8 cellular contexts compared by ENCODE assay signal in the genomic region with DNA sequence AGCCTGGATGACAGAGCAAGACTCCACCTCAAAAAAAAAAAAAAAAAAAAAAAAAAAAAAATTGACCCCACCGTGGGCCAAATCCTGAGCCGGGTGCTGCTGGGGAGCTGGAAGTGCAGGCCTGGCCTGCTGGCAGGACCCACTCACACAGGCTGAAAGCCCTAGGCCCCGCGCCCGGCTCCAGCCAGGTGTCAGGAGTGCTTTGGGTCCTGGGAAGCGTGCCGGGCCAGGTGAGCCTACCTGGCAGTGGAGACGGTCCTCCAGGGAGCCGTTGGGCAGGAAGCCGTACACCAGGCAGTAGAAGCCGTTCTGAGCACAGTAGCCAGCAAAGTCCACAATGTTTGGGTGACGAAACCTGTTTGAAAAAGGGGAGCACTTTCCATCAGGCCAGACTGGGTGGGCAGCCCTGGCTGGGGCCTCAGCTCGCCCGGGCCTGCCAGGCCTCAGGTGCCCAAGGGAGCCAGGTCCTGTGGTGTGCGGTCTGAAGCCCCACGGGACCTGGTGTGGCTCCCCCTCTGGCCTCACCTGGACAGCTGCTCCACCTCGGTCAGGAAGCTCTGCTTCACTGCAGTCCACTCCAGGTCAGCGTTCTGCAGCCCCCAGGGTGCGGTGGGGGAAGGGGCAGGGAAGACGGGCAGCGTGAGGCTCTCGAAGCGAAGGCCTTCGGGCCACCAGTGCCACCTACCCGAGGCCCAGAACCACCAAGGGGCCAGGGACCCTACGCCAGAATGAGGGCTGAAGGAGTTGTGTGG. TPM values are rescaled to one million over a fixed set of nuclear protein-coding genes. Genes with fewer than 3 reads are reported as not detected.
DNase-seq lines count a peak whose midpoint lies in the region; ATAC-seq and TF ChIP-seq lines count a peak whose summit lies in the region.

No MANE protein-coding gene starts in this region.

- H3K4me1 Mint-ChIP-seq in Caco-2 (ENCODE audit: low read depth, unreplicated experiment) (no peaks in the 10 kb centered on the region), osteocyte (ENCODE audit: unreplicated experiment) (peaks cover 15% of the 10 kb centered on the region), neural progenitor cell (peaks cover 21% of the 10 kb centered on the region)

- no peaks in the 10 kb centered on the region for H3K9me3 Mint-ChIP-seq in Caco-2 (ENCODE audit: unreplicated experiment)
- no peaks in the 10 kb centered on the region for H3K9me3 Mint-ChIP-seq in osteocyte (ENCODE audit: unreplicated experiment)
- peaks cover 19% of the 10 kb centered on the region for H3K9me3 Mint-ChIP-seq in neural progenitor cell

- H3K4me1 ChIP-seq in Caco-2 (no peaks in the 10 kb centered on the region), MM.1S (ENCODE audit: low read length) (peaks cover 12% of the 10 kb centered on the region), colonic mucosa (no peaks in the 10 kb centered on the region), neural progenitor cell (no peaks in the 10 kb centered on the region)

- peak overlapping the region; percentile 63 for H3K4me3 ChIP-seq in Caco-2 (ENCODE audit: low read depth, low read length)
- peak overlapping the region; percentile 83 for H3K4me3 ChIP-seq in MM.1S (ENCODE audit: low read length)
- H3K4me3 ChIP-seq in colonic mucosa: no peak overlapping the region
- no peak overlapping the region for H3K4me3 ChIP-seq in neural progenitor cell

- H3K27ac ChIP-seq in MM.1S (ENCODE audit: low read length) (peak overlapping the region; percentile 62; the same call in 1 of the 2 replicates), colonic mucosa (no peak overlapping the region), neural progenitor cell (no peak overlapping the region)

- H3K9me3 ChIP-seq in Caco-2: no peaks in the 10 kb centered on the region
- H3K9me3 ChIP-seq in MM.1S (replicated peaks; ENCODE audit: insufficient read depth, low read length): no peaks in the 10 kb centered on the region
- no peaks in the 10 kb centered on the region for H3K9me3 ChIP-seq in colonic mucosa
- no peaks in the 10 kb centered on the region for H3K9me3 ChIP-seq in neural progenitor cell (ENCODE audit: low read depth)

- in situ Hi-C loops in KBM-7 (cut with MboI; ENCODE audit: low pct_unique_long_range_greater_than_20kb, low sequenced_read_pairs): no loop called here

- H3K79me2 ChIP-seq in MM.1S (ENCODE audit: low read length): peaks cover 68% of the 10 kb centered on the region
- no peaks in the 10 kb centered on the region for H3K79me2 ChIP-seq in neural progenitor cell (ENCODE audit: low read depth)

- no TSS peak for BruUV-seq in Caco-2 (replicated peaks; lab: Mats Ljungman, UMichigan)

- H3K27ac Mint-ChIP-seq in Caco-2 (ENCODE audit: unreplicated experiment) (peak overlapping the region; percentile 81), osteocyte (ENCODE audit: unreplicated experiment) (no peak overlapping the region), neural progenitor cell (no peak overlapping the region)

- H3K36me3 ChIP-seq in Caco-2 (ENCODE audit: control insufficient read depth, insufficient read depth, low read length) (no peaks in the 10 kb centered on the region), MM.1S (replicated peaks; ENCODE audit: insufficient read depth, low read length) (no peaks in the 10 kb centered on the region), colonic mucosa (no peaks in the 10 kb centered on the region), neural progenitor cell (no peaks in the 10 kb centered on the region)

- H3K36me3 Mint-ChIP-seq in Caco-2 (ENCODE audit: insufficient read depth, unreplicated experiment) (peaks cover 31% of the 10 kb centered on the region), osteocyte (ENCODE audit: unreplicated experiment) (peaks cover 3% of the 10 kb centered on the region), neural progenitor cell (peaks cover 3% of the 10 kb centered on the region)

- no peak for ATAC-seq in HG02588 (IDR thresholded peaks at IDR 0.05; ENCODE audit: unreplicated experiment)

- H3K4me3 Mint-ChIP-seq in Caco-2 (ENCODE audit: unreplicated experiment) (peak overlapping the region; percentile 79), osteocyte (ENCODE audit: unreplicated experiment) (peak overlapping the region; percentile 22), neural progenitor cell (no peak overlapping the region)

- no peaks in the 10 kb centered on the region for H3K9me2 ChIP-seq in MM.1S (replicated peaks; ENCODE audit: insufficient read depth, low read length)

- TF ChIP-seq CTCF in Caco-2 (IDR thresholded peaks at IDR 0.05; ENCODE audit: insufficient read depth in 1 of 2, low read depth in 1 of 2, low read length in 1 of 2, severe bottlenecking in 1 of 2, unreplicated experiment in 1 of 2): no peak
- no peak for TF ChIP-seq CTCF in MM.1S (IDR thresholded peaks at IDR 0.05; ENCODE audit: low read length)
- no peak for TF ChIP-seq CTCF in colonic mucosa (IDR thresholded peaks at IDR 0.05)
- no peak for TF ChIP-seq CTCF in osteocyte (IDR thresholded peaks at IDR 0.05)
- no peak for TF ChIP-seq CTCF in neural progenitor cell (IDR thresholded peaks at IDR 0.05)

- H3K4me2 ChIP-seq in MM.1S (ENCODE audit: low read depth, low read length) (peak overlapping the region; percentile 75), neural progenitor cell (no peak overlapping the region)

- DNase-seq in Caco-2: no peak
- no peak for DNase-seq in MM.1S
- no peak for DNase-seq in colonic mucosa
- DNase-seq in osteocyte (ENCODE audit: extremely low spot score, unreplicated experiment): no peak
- no peak for DNase-seq in KBM-7
- no peak for DNase-seq in NCI-H187 treated with DMSO at 0.1 percent for 48 hours (lab: John Stamatoyannopoulos, UW)
- no peak for DNase-seq in neural progenitor cell (ENCODE audit: low spot score)

- H3K27me3 ChIP-seq in Caco-2 (replicated peaks; ENCODE audit: control insufficient read depth, insufficient read depth, low read length) (no peaks in the 10 kb centered on the region), MM.1S (replicated peaks; ENCODE audit: insufficient read depth, low read length) (no peaks in the 10 kb centered on the region), colonic mucosa (no peaks in the 10 kb centered on the region), neural progenitor cell (no peaks in the 10 kb centered on the region)

- H3K9ac ChIP-seq in MM.1S (ENCODE audit: low read length): peak overlapping the region; percentile 89
- peak overlapping the region; percentile 55 to 84 for H3K9ac ChIP-seq in colonic mucosa (ENCODE audit: low read depth in 2 of 2, low read length in 2 of 2)
- H3K9ac ChIP-seq in neural progenitor cell: no peak overlapping the region

- intact Hi-C loops in Caco-2 (cut with micrococcal nuclease; ENCODE audit: unreplicated experiment): no loop called here
- intact Hi-C loops in colonic mucosa (cut with DNase I): no loop called here

- H3F3A ChIP-seq in MM.1S (ENCODE audit: insufficient read depth, low read length) (peaks cover 10% of the 10 kb centered on the region; the same call in 1 of the 2 replicates), neural progenitor cell (ENCODE audit: low read depth) (no peaks in the 10 kb centered on the region)

- H4K20me1 ChIP-seq in MM.1S (ENCODE audit: insufficient read depth, low read length): no peaks in the 10 kb centered on the region
- no peaks in the 10 kb centered on the region for H4K20me1 ChIP-seq in neural progenitor cell (ENCODE audit: low read depth)

- H3K27me3 Mint-ChIP-seq in Caco-2 (ENCODE audit: insufficient read depth, unreplicated experiment) (no peaks in the 10 kb centered on the region), osteocyte (ENCODE audit: unreplicated experiment) (no peaks in the 10 kb centered on the region), neural progenitor cell (ENCODE audit: insufficient read depth, low read depth) (no peaks in the 10 kb centered on the region)

- H2AFZ ChIP-seq in MM.1S (ENCODE audit: low read length): no peak overlapping the region
- no peak overlapping the region for H2AFZ ChIP-seq in neural progenitor cell (replicated peaks)

- POLR2A ChIA-PET in Caco-2 (lab: Charles Lee): no interaction called here

- CTCF ChIA-PET in Caco-2 (lab: Charles Lee): interaction anchor here (0.6 kb wide), 1 partner anchor 357 kb away, joined by 3 read pairs; no protein-coding TSS in a partner anchor

RNA-seq across cellular contexts. Expression of a gene that starts 1.8 kb away (rescaled TPM):
- total RNA-seq in Caco-2 (2022): 119 and 126 TPM in 2 replicates
- total RNA-seq in colonic mucosa: 100 to 1,000 TPM in 1 of 2 donors, 10 to 100 TPM in 1; 66.7 to 148 TPM
- total RNA-seq in osteocyte: 72.4 and 74.2 TPM in 2 replicates
- total RNA-seq in neural progenitor cell (ENCODE audit: low replicate concordance): 6.8 and 13.6 TPM in 2 replicates

RNA-seq across cellular contexts. Expression of a gene that starts 45.4 kb away (rescaled TPM):
- total RNA-seq in Caco-2 (2022) (4.9 and 6.6 TPM in 2 replicates), colonic mucosa (10 to 100 TPM in 1 of 2 donors, 1 to 10 TPM in 1; 8.7 to 19.2 TPM), osteocyte (19.2 and 19.3 TPM in 2 replicates), neural progenitor cell (ENCODE audit: low replicate concordance) (2.4 and 6.8 TPM in 2 replicates)

RNA-seq across cellular contexts. Expression of a gene that starts 46.3 kb away (rescaled TPM):
- total RNA-seq in Caco-2 (2022): 93.7 and 95.6 TPM in 2 replicates
- total RNA-seq in colonic mucosa: 10 to 100 TPM; 36.6 to 80.5 TPM
- total RNA-seq in osteocyte: 73.7 and 74.8 TPM in 2 replicates
- 20.7 and 57.7 TPM in 2 replicates for total RNA-seq in neural progenitor cell (ENCODE audit: low replicate concordance)

Comparison
In these comparisons a context has a peak if more than half of its experiments do, and no peak if none do; other contexts are left out.
1. H3K4me3 ChIP-seq: peak in Caco-2 (single experiment) and MM.1S (single experiment); none in colonic mucosa (single experiment) and neural progenitor cell (single experiment).